ENCODE assay signal across 8 cellular contexts in genomic region chr10:68550747-68551411, GRCh38. TPM values are rescaled to one million over a fixed set of nuclear protein-coding genes. Genes with fewer than 3 reads are reported as not detected.
DNase-seq lines count a peak whose midpoint lies in the region; ATAC-seq and TF ChIP-seq lines count a peak whose summit lies in the region.

No MANE protein-coding gene starts in this region.

- peak overlapping the region in 1 of 6 donors; percentile 27 for H3K27ac Mint-ChIP-seq in immature natural killer cell

- TF ChIP-seq CTCF in KMS-11 (conservative IDR thresholded peaks at IDR 0.05; ENCODE audit: low read depth, low read length) = peak; percentile 83
- peak; percentile 94 for TF ChIP-seq CTCF in brain microvascular endothelial cell (IDR thresholded peaks at IDR 0.05; ENCODE audit: low read depth, low read length, missing control alignments)

- no peaks in the 10 kb centered on the region for H3K9me3 Mint-ChIP-seq in immature natural killer cell

- no peak overlapping the region for H3K9ac ChIP-seq in KMS-11

- H4K20me1 ChIP-seq in KMS-11 (ENCODE audit: insufficient read depth) = no peaks in the 10 kb centered on the region

- peak overlapping the region; percentile 66 for H2AFZ ChIP-seq in KMS-11 (ENCODE audit: low read depth)

- DNase-seq in DMS 273 (lab: John Stamatoyannopoulos, UW; ENCODE audit: unreplicated experiment) = peak; percentile 82
- peak; percentile 76 for DNase-seq in RPMI7951 (ENCODE audit: low read depth)
- DNase-seq in brain microvascular endothelial cell = peak; percentile 72
- peak in 2 of 3 donors; percentile 32 to 41 for DNase-seq in immature natural killer cell
- DNase-seq in stimulated activated CD4-positive, alpha-beta T cell treated with anti-CD3 and anti-CD28 coated beads, Interleukin-4, amount 100 ng/mL, for 24 hours = peak; percentile 42
- no peak for DNase-seq in effector CD4-positive, alpha-beta T cell

- no peaks in the 10 kb centered on the region for H3K4me1 Mint-ChIP-seq in immature natural killer cell

- H3K4me2 ChIP-seq in KMS-11 = no peak overlapping the region; the same call in 1 of the 2 replicates

- ATAC-seq in GM19324 (IDR thresholded peaks at IDR 0.05; ENCODE audit: low FRiP score, unreplicated experiment) = peak; percentile 49

- H3K4me3 Mint-ChIP-seq in immature natural killer cell = no peak overlapping the region

- H3K4me3 ChIP-seq in KMS-11 (IDR thresholded peaks at IDR 0.05; ENCODE audit: insufficient read depth, low read depth, low read length) = no peak overlapping the region
- no peak overlapping the region for H3K4me3 ChIP-seq in brain microvascular endothelial cell (ENCODE audit: low read depth, low read length)

- H3K79me2 ChIP-seq in KMS-11 (ENCODE audit: insufficient read depth, low read depth) = no peaks in the 10 kb centered on the region

- H3K36me3 ChIP-seq in KMS-11 (ENCODE audit: insufficient read depth) = no peaks in the 10 kb centered on the region
- no peaks in the 10 kb centered on the region for H3K36me3 ChIP-seq in brain microvascular endothelial cell (replicated peaks)

- no peak overlapping the region for H3K27ac ChIP-seq in KMS-11
- no peak overlapping the region for H3K27ac ChIP-seq in brain microvascular endothelial cell

- peaks cover 5% of the 10 kb centered on the region for H3K4me1 ChIP-seq in KMS-11 (ENCODE audit: low read depth, poor library complexity, severe bottlenecking)

- no peaks in the 10 kb centered on the region for H3K27me3 ChIP-seq in KMS-11 (ENCODE audit: insufficient read depth, low read depth)
- no peaks in the 10 kb centered on the region for H3K27me3 ChIP-seq in brain microvascular endothelial cell (replicated peaks)

- in situ Hi-C loops in brain microvascular endothelial cell (cut with HindIII; ENCODE audit: low pct_ligation_motif_present, low sequenced_read_pairs) = no loop called here

- H3K36me3 Mint-ChIP-seq in immature natural killer cell = no peaks in the 10 kb centered on the region

- peaks cover 0 to 4% (median 4%) of the 10 kb centered on the region in 3 donors for H3K27me3 Mint-ChIP-seq in immature natural killer cell (ENCODE audit: low read depth in 3 of 3)

RNA-seq across cellular contexts. Expression of gene TET1, which starts 9.3 kb away (rescaled TPM):
- total RNA-seq in RPMI7951 (2014; rRNA removed; shearing (Covaris generic)) = 4.1 and 6.1 TPM in 2 replicates
- 1 to 10 TPM in 1 of 3 donors, under 1 TPM in 1, not detected in 1; 0.40 to 1.5 TPM for polyA plus RNA-seq in immature natural killer cell

RNA-seq across cellular contexts. Expression of gene SLC25A16, which starts 23.6 kb away (rescaled TPM):
- total RNA-seq in RPMI7951 (2014; rRNA removed; shearing (Covaris generic)) = 5.3 and 6.6 TPM in 2 replicates
- 10 to 100 TPM in 1 of 3 donors, 1 to 10 TPM in 2; 6.4 to 13.0 (median 6.7) TPM for polyA plus RNA-seq in immature natural killer cell
